In the genomic region with DNA sequence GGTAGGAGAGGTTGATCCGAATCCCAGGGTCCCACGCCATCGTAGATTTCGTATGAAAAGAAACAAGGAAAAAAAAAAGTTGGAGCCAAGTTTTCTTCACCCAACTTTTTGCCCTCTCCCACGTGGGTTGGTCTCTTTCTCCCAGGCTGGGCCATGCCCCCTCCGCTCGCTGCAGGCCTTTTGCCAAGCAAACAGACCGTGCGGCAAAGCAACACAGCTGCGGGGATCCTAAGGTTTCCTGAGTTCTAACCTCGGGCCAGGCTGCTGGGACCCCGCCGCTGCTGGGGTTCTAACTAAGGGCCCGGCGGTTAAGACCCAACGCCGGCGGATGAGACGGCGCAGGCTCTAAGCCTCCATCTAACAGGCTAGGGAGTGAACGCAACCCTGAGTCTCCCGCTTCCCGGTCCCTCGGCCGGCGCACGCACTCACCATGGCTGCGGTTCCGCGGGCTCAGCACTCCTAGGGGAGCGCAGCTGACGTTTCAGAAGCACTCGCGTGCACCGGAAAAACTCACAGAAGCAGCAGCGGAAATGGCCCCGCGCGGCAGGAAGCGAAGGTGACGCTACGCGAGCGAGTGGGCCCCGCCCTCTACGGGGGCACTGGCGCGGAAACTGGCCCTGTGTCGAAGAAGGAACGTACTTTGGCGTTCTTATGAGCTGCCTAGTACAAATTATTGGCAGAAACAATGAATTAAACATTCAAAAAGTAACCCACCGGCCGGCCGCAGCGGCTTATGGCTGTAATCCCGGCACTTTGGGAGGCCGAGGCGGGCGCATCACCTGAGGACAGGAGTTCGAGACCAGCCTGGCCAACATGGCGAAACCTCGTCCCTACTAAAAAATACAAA, we compare ENCODE assay signal across 8 cellular contexts. TPM values are rescaled to one million over a fixed set of nuclear protein-coding genes. Genes with fewer than 3 reads are reported as not detected.
DNase-seq lines count a peak whose midpoint lies in the region; ATAC-seq and TF ChIP-seq lines count a peak whose summit lies in the region.

A gene (minus strand): TSS at position 503 of the 847 bp plus-strand sequence. CDS start 71 bp downstream, at position 432.

- peak within 1 kb of the TSS; percentile 98 for H3K4me2 ChIP-seq in parathyroid adenoma (ENCODE audit: low read length)

- no peaks in the 10 kb centered on the region for H3K9me3 Mint-ChIP-seq in activated naive CD8-positive, alpha-beta T cell treated with anti-CD3 and anti-CD28 coated beads, Interleukin-2, amount 50 U/mL, for 24 hours

- H3K4me1 Mint-ChIP-seq in activated naive CD8-positive, alpha-beta T cell treated with anti-CD3 and anti-CD28 coated beads, Interleukin-2, amount 50 U/mL, for 24 hours: peaks cover 36% of the 10 kb centered on the region

- TF ChIP-seq CTCF in GM12874 (IDR thresholded peaks at IDR 0.05; ENCODE audit: insufficient read depth, low read depth, low read length) (0 out of 2 replicates have a peak, but pooled peaks have one; percentile 10), parathyroid adenoma (IDR thresholded peaks at IDR 0.05) (no peak), tibial artery (IDR thresholded peaks at IDR 0.05) (peak in 1 of 2 experiments; percentile 21)

- H3K27ac ChIP-seq in parathyroid adenoma (peak within 1 kb of the TSS; percentile 97), tibial artery (peak within 1 kb of the TSS; percentile 91 to 96)

- DNase-seq in NCI-H1417 treated with DMSO at 0.1 percent for 48 hours (lab: John Stamatoyannopoulos, UW) (peak; percentile 27), T follicular helper cell (ENCODE audit: low read depth) (peak; percentile 91), Right ventricle myocardium superior (peak; percentile 96), tibial artery (peak; percentile 91 to 95)
- DNase-seq in activated naive CD8-positive, alpha-beta T cell treated with anti-CD3 and anti-CD28 coated beads, Interleukin-2, amount 50 U/mL, for 24 hours: peak; percentile 92

- no peaks in the 10 kb centered on the region for H3K9me3 ChIP-seq in parathyroid adenoma (ENCODE audit: control insufficient read depth, low read length)
- H3K9me3 ChIP-seq in tibial artery: no peaks in the 10 kb centered on the region

- intact Hi-C loops in Right ventricle myocardium superior (cut with DNase I): no loop called here
- intact Hi-C loops in tibial artery (cut with DNase I; ENCODE audit: low total_unique reads): no loop called here

- no peaks in the 10 kb centered on the region for H3K27me3 Mint-ChIP-seq in activated naive CD8-positive, alpha-beta T cell treated with anti-CD3 and anti-CD28 coated beads, Interleukin-2, amount 50 U/mL, for 24 hours

- peak within 1 kb of the TSS; percentile 95 for H3K4me3 Mint-ChIP-seq in activated naive CD8-positive, alpha-beta T cell treated with anti-CD3 and anti-CD28 coated beads, Interleukin-2, amount 50 U/mL, for 24 hours

- peaks cover 5% of the 10 kb centered on the region for H3K79me2 ChIP-seq in parathyroid adenoma

- H3K36me3 Mint-ChIP-seq in activated naive CD8-positive, alpha-beta T cell treated with anti-CD3 and anti-CD28 coated beads, Interleukin-2, amount 50 U/mL, for 24 hours (ENCODE audit: low read depth): peaks cover 20% of the 10 kb centered on the region

- H3K4me1 ChIP-seq in parathyroid adenoma (no peaks in the 10 kb centered on the region), tibial artery (peaks cover 0 to 27% (median 10%) of the 10 kb centered on the region in 4 donors)

- H3K4me3 ChIP-seq in parathyroid adenoma (ENCODE audit: low read depth, low read length) (peak within 1 kb of the TSS; percentile 91), tibial artery (peak within 1 kb of the TSS; percentile 89 to 94)

- peak within 1 kb of the TSS; percentile 98 for H3K27ac Mint-ChIP-seq in activated naive CD8-positive, alpha-beta T cell treated with anti-CD3 and anti-CD28 coated beads, Interleukin-2, amount 50 U/mL, for 24 hours

- H2AFZ ChIP-seq in parathyroid adenoma: peak within 1 kb of the TSS; percentile 95

- ATAC-seq in HG02759 (IDR thresholded peaks at IDR 0.05; ENCODE audit: unreplicated experiment) (peak; percentile 92), Right ventricle myocardium superior (ENCODE audit: poor library complexity) (peak; percentile 96)
- ATAC-seq in activated naive CD8-positive, alpha-beta T cell treated with anti-CD3 and anti-CD28 coated beads, Interleukin-2, amount 50 U/mL, for 24 hours: peak; percentile 96

- H3K36me3 ChIP-seq in parathyroid adenoma (ENCODE audit: control insufficient read depth, insufficient read depth, low read length): no peaks in the 10 kb centered on the region
- peaks cover 0 to 5% (median 4%) of the 10 kb centered on the region in 3 donors for H3K36me3 ChIP-seq in tibial artery

- H3K27me3 ChIP-seq in parathyroid adenoma (ENCODE audit: control insufficient read depth, insufficient read depth, low read length) (no peaks in the 10 kb centered on the region), tibial artery (no peaks in the 10 kb centered on the region)

- H3K9ac ChIP-seq in parathyroid adenoma: peak within 1 kb of the TSS; percentile 53

RNA-seq across cellular contexts. Expression of the gene that starts here (rescaled TPM):
- 193 TPM for total RNA-seq in Right ventricle myocardium superior

Comparison
In these comparisons a context has a peak if more than half of its experiments do, and no peak if none do; other contexts are left out.
1. Peak in every context shown above with its lines: DNase-seq, ATAC-seq, H3K4me3 ChIP-seq and H3K27ac ChIP-seq.
2. DNase-seq: peak in every context shown above with its lines; median percentile 96 in Right ventricle myocardium superior; 93 in tibial artery; 92 in activated naive CD8-positive, alpha-beta T cell treated with anti-CD3 and anti-CD28 coated beads, Interleukin-2, amount 50 U/mL, for 24 hours; 91 in T follicular helper cell; 27 in NCI-H1417 treated with DMSO at 0.1 percent for 48 hours.